ENCODE assay signal across 12 cellular contexts in the genomic region with DNA sequence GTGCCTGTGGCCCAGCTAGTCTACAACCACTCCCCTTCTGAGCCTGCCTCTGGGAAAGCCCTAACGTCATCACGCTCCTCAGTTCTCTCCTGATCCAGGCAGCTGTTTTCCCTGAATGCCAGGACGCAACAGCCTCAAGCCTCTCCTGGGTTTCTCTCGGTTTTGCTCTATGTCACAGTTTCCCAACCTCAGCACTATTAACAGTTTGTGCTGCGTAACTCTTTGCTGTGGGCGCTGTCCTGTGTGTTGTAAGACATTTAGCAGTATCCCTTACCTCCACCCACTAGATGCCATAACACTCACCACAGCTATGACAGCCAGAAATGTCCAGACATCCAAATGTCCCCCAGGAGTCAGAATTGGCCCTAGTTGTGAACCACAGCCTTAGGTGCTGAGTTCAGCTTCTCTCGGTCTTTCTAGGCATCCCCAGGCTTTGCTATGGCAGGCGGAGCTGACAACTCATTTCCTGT.
DNase-seq lines count a peak whose midpoint lies in the region; ATAC-seq, FAIRE-seq and TF ChIP-seq lines count a peak whose summit lies in the region.
"Had no signal": no experiment of that assay in that cellular context is flagged by ENCODE, and none has a peak within 500 bp of the region (broad histone marks: within the 10 kb centered on the region; RNA-seq: fewer than 3 reads in every experiment).

No MANE protein-coding gene starts in this region.

- no peak for FAIRE-seq in H1 (lab: Jason Lieb, UNC)

- 89% methylated on average over 8 of the region's 8 CpGs; no CpG with 5 or more reads in 1 of the 2 experiments for WGBS in H1 (ENCODE audit: extremely low coverage in 1 of 2, insufficient coverage in 1 of 2, insufficient read length in 1 of 2, insufficient replicate concordance in 2 of 2, low coverage in 1 of 2, low lambda C conversion rate in 2 of 2, missing lambda C conversion rate in 1 of 2), 2 experiments

- H3K9me3 ChIP-seq in BLaER1: no peaks in the 10 kb centered on the region
- no peaks in the 10 kb centered on the region for H3K9me3 ChIP-seq in H1 (ENCODE audit: insufficient read depth in 2 of 2, low read depth in 1 of 2, low read length in 1 of 2)

- no peak for TF ChIP-seq EP300 in H1 (IDR thresholded peaks at IDR 0.05; ENCODE audit: borderline replicate concordance in 1 of 2, low read depth in 2 of 2, low read length in 2 of 2)

- no peak overlapping the region for H3K18ac ChIP-seq in H1 (ENCODE audit: extremely low read depth, low read length)

- no peak for TF ChIP-seq RAD21 in H1 (IDR thresholded peaks at IDR 0.05 in 1 of 2, conservative IDR thresholded peaks at IDR 0.05 in 1 of 2; ENCODE audit: low read depth in 2 of 2, low read length in 2 of 2)

- peak overlapping the region; percentile 11 for H4K8ac ChIP-seq in H1 (ENCODE audit: extremely low read depth, insufficient read depth, low read length)

- H3K36me3 ChIP-seq in BLaER1: no peaks in the 10 kb centered on the region
- no peaks in the 10 kb centered on the region for H3K36me3 ChIP-seq in H1 (ENCODE audit: control insufficient read depth in 2 of 4, insufficient read depth in 4 of 4, low read length in 3 of 4)

- 0 out of 2 replicates have a peak overlapping the region, but pooled peaks have one; percentile 27 for H3K9ac ChIP-seq in BLaER1
- no peak overlapping the region for H3K9ac ChIP-seq in H1 (replicated peaks in 1 of 4; ENCODE audit: extremely low read depth in 1 of 4, low read depth in 3 of 4, low read length in 3 of 4)

- peak overlapping the region; percentile 65 for H3K27ac ChIP-seq in BLaER1
- H3K27ac ChIP-seq in H1 (ENCODE audit: low read depth, low read length): no peak overlapping the region

- no peak overlapping the region for H3K14ac ChIP-seq in H1 (ENCODE audit: insufficient read length)

- H2BK20ac ChIP-seq in H1 (ENCODE audit: low read length): no peak overlapping the region

- no peak overlapping the region for H4K5ac ChIP-seq in H1 (ENCODE audit: insufficient read length, low read depth, low read length)

- peak overlapping the region; percentile 70 for H3K4me2 ChIP-seq in BLaER1
- H3K4me2 ChIP-seq in H1 (ENCODE audit: insufficient read depth in 1 of 2, low read depth in 2 of 2, low read length in 2 of 2): no peak overlapping the region

- no peak overlapping the region for H3K4me3 ChIP-seq in BLaER1
- no peak overlapping the region for H3K4me3 ChIP-seq in H1 (ENCODE audit: extremely low read depth in 1 of 4, insufficient read depth in 2 of 4, low read depth in 3 of 4, low read length in 4 of 4)

- no peaks in the 10 kb centered on the region for H3K79me1 ChIP-seq in H1 (ENCODE audit: low read depth, low read length)

- DNase-seq in NCI-H2227 treated with DMSO at 0.1 percent for 48 hours (lab: John Stamatoyannopoulos, UW): peak; percentile 52
- no peak for DNase-seq in H1 (ENCODE audit: low read depth in 1 of 2, low spot score in 2 of 2)
- DNase-seq in myocyte (ENCODE audit: low read depth): peak; percentile 36
- no peak for DNase-seq in NCI-H2171 (lab: John Stamatoyannopoulos, UW)
- DNase-seq: activated naive CD4-positive, alpha-beta T cell treated with anti-CD3 and anti-CD28 coated beads, Interleukin-2, amount 50 U/mL, for 16 hours; natural killer cell; NCI-H226; stimulated activated CD4-positive, alpha-beta T cell treated with anti-CD3 and anti-CD28 coated beads, Interleukin-1b, Interleukin-23, amount 100 ng/mL, for 48 hours had no signal

- H3K23me2 ChIP-seq in H1 (ENCODE audit: low read depth, low read length): no peaks in the 10 kb centered on the region

- H3K4ac ChIP-seq in H1 (replicated peaks; ENCODE audit: insufficient read length, low read depth, low read length): no peak overlapping the region

- H4K20me1 ChIP-seq in BLaER1 (no peaks in the 10 kb centered on the region), H1 (replicated peaks in 1 of 2; ENCODE audit: control insufficient read depth in 1 of 2, insufficient read depth in 2 of 2, low read length in 2 of 2) (no peaks in the 10 kb centered on the region)

- H4K91ac ChIP-seq in H1 (replicated peaks; ENCODE audit: insufficient read length, low read length): no peak overlapping the region

- H2BK5ac ChIP-seq in H1 (ENCODE audit: low read depth, low read length): no peak overlapping the region

- POLR2A ChIA-PET in H1 (lab: Charles Lee; ENCODE audit: partially characterized antibody): no interaction called here

- H3K56ac ChIP-seq in H1 (replicated peaks; ENCODE audit: insufficient read length, low read depth, low read length): no peak overlapping the region

- no peaks in the 10 kb centered on the region for H3K79me2 ChIP-seq in H1 (ENCODE audit: control insufficient read depth in 1 of 2, insufficient read depth in 2 of 2, low read length in 2 of 2)

- peak overlapping the region; percentile 62; the same call in 1 of the 2 replicates for H2AFZ ChIP-seq in H1 (ENCODE audit: low read length)

- no peak overlapping the region for H2BK15ac ChIP-seq in H1 (ENCODE audit: low read length)

- no peak overlapping the region for H3K23ac ChIP-seq in H1 (ENCODE audit: insufficient read length)

- no peaks in the 10 kb centered on the region for H3K27me3 ChIP-seq in BLaER1
- H3K27me3 ChIP-seq in H1 (replicated peaks in 1 of 4; ENCODE audit: control insufficient read depth in 3 of 4, extremely low read depth in 1 of 4, insufficient read depth in 3 of 4, low read length in 3 of 4): no peaks in the 10 kb centered on the region

- CTCF ChIA-PET in H1 (lab: Charles Lee; ENCODE audit: partially characterized antibody): interaction anchor here (1.0 to 2.3 kb wide), 4 partner anchors 10 to 111 kb away, joined by 3 to 4 read pairs (median 3); no protein-coding TSS in a partner anchor

- no peak for TF ChIP-seq POLR2A in H1 (IDR thresholded peaks at IDR 0.05; ENCODE audit: control extremely low read depth in 1 of 2, low read depth in 2 of 2, low read length in 2 of 2)

- H3K4me1 ChIP-seq in BLaER1 (peaks cover 36% of the 10 kb centered on the region), H1 (replicated peaks in 1 of 4; ENCODE audit: control insufficient read depth in 3 of 4, insufficient read depth in 4 of 4, low read length in 3 of 4) (no peaks in the 10 kb centered on the region; a peak in 2 of 7 replicates)

- H2BK12ac ChIP-seq in H1 (ENCODE audit: low read depth, low read length): no peak overlapping the region

- ATAC-seq in GM21526 (IDR thresholded peaks at IDR 0.05; ENCODE audit: low FRiP score, unreplicated experiment): no peak
- ATAC-seq in HG02885 (IDR thresholded peaks at IDR 0.05; ENCODE audit: poor library complexity, unreplicated experiment): no peak
- ATAC-seq in HG03159 (IDR thresholded peaks at IDR 0.05; ENCODE audit: unreplicated experiment): no peak
- ATAC-seq: natural killer cell had no signal

- no peak overlapping the region for H2AK5ac ChIP-seq in H1 (ENCODE audit: low read depth, low read length)

- no peak overlapping the region for H2BK120ac ChIP-seq in H1 (replicated peaks; ENCODE audit: low read depth, low read length)

- TF ChIP-seq CTCF in H1 (IDR thresholded peaks at IDR 0.05; ENCODE audit: control extremely low read depth in 1 of 3, insufficient read depth in 1 of 3, low read depth in 1 of 3, low read length in 3 of 3): no peak

TF ChIP-seq in H1, 55 proteins besides CTCF, POLR2A, EP300 and RAD21:
- no peak for TF ChIP-seq POLR2AphosphoS5 (IDR thresholded peaks at IDR 0.05; ENCODE audit: low read depth, low read length)
- no peak for TF ChIP-seq NRF1 (IDR thresholded peaks at IDR 0.05; ENCODE audit: low read depth, low read length)
- TF ChIP-seq SIX5 (IDR thresholded peaks at IDR 0.05; ENCODE audit: low read depth, low read length): no peak
- TF ChIP-seq CEBPB (IDR thresholded peaks at IDR 0.05; ENCODE audit: low read depth, low read length): no peak
- no peak for TF ChIP-seq ZNF274 (IDR thresholded peaks at IDR 0.05; ENCODE audit: borderline replicate concordance, extremely low read depth, low read length)
- no peak for TF ChIP-seq TEAD4 (IDR thresholded peaks at IDR 0.05; ENCODE audit: low read depth, low read length)
- no peak for TF ChIP-seq CTBP2 (IDR thresholded peaks at IDR 0.05; ENCODE audit: borderline replicate concordance, insufficient read depth, insufficient read length, low read length)
- no peak for TF ChIP-seq RFX5 (IDR thresholded peaks at IDR 0.05; ENCODE audit: borderline replicate concordance, low read depth, low read length)
- TF ChIP-seq TCF12 (IDR thresholded peaks at IDR 0.05; ENCODE audit: low read depth, low read length): no peak
- TF ChIP-seq SRF (IDR thresholded peaks at IDR 0.05; ENCODE audit: low read depth, low read length): no peak
- TF ChIP-seq FOSL1 (IDR thresholded peaks at IDR 0.05; ENCODE audit: insufficient read depth, low read depth, low read length): no peak
- TF ChIP-seq GTF2F1 (IDR thresholded peaks at IDR 0.05; ENCODE audit: borderline replicate concordance, low read depth, low read length): no peak
- no peak for TF ChIP-seq CREB1 (IDR thresholded peaks at IDR 0.05)
- TF ChIP-seq, protein P1, sequence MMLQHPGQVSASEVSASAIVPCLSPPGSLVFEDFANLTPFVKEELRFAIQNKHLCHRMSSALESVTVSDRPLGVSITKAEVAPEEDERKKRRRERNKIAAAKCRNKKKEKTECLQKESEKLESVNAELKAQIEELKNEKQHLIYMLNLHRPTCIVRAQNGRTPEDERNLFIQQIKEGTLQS (IDR thresholded peaks at IDR 0.05; ENCODE audit: insufficient read depth, low read depth, low read length): no peak
TF ChIP-seq in H1: peak in this region for 0.

Comparison
In these comparisons a context has a peak if more than half of its experiments do, and no peak if none do; other contexts are left out.
1. DNase-seq: peak in NCI-H2227 treated with DMSO at 0.1 percent for 48 hours (single experiment) and myocyte (single experiment); none in H1 (0 of 2) and NCI-H2171 (single experiment).